In genomic region chr4:159013692-159014091, GRCh38 we compare ENCODE assay signal across 26 cellular contexts.
"Had no signal": no experiment of that assay in that cellular context is flagged by ENCODE, and none has a peak within 500 bp of the region (broad histone marks: within the 10 kb centered on the region; RNA-seq: fewer than 3 reads in every experiment).

No MANE protein-coding gene starts in this region.

- H3K27ac Mint-ChIP-seq: natural killer cell treated with Interleukin-12 subunit alpha and Interleukin-12 subunit beta and Interleukin-15 and Interleukin-18, amount 100 ng/mL, for 72 hours; stimulated activated naive CD8-positive, alpha-beta T cell treated with anti-CD3 and anti-CD28 coated beads, Interleukin-15, amount 100 ng/mL, for 72 hours had no signal

- H3K4me3 ChIP-seq: coronary artery, esophagus muscularis mucosa, gastroesophageal sphincter, heart left ventricle, left ventricle myocardium inferior, lower lobe of right lung, pancreas, smooth muscle cell, thyroid gland, vagina had no signal

- ATAC-seq: foreskin keratinocyte; gastroesophageal sphincter; heart left ventricle; left cardiac atrium; lower lobe of right lung; natural killer cell treated with Interleukin-12 subunit alpha and Interleukin-12 subunit beta and Interleukin-15 and Interleukin-18, amount 100 ng/mL, for 72 hours; pancreas; sciatic nerve; stimulated activated naive CD8-positive, alpha-beta T cell treated with anti-CD3 and anti-CD28 coated beads, Interleukin-15, amount 100 ng/mL, for 72 hours had no signal

- H3K27me3 Mint-ChIP-seq: stimulated activated naive CD8-positive, alpha-beta T cell treated with anti-CD3 and anti-CD28 coated beads, Interleukin-15, amount 100 ng/mL, for 72 hours had no signal

- DNase-seq: dermis blood vessel endothelial cell; effector memory CD4-positive, alpha-beta T cell; foreskin keratinocyte; heart left ventricle; hippocampal formation; left cardiac atrium; left ventricle myocardium inferior; lower lobe of right lung; pancreas; stimulated activated CD4-positive, alpha-beta T cell treated with anti-CD3 and anti-CD28 coated beads, Interleukin-12 subunit alpha, Interleukin-12 subunit beta, amount 100 ng/mL, for 4 hours; stimulated activated CD4-positive, alpha-beta T cell treated with anti-CD3 and anti-CD28 coated beads, Interleukin-1b, Interleukin-23, amount 100 ng/mL, for 48 hours; stimulated activated CD4-positive, alpha-beta T cell treated with anti-CD3 and anti-CD28 coated beads, Interleukin-4, amount 100 ng/mL, for 1 hour; stimulated activated CD8-positive, alpha-beta memory T cell treated with anti-CD3 and anti-CD28 coated beads, Interleukin-4, amount 100 ng/mL, for 48 hours; stimulated activated naive CD4-positive, alpha-beta T cell; stimulated activated naive CD8-positive, alpha-beta T cell treated with anti-CD3 and anti-CD28 coated beads, Interleukin-15, amount 100 ng/mL, for 72 hours; thyroid gland; trophoblast cell had no signal

- H3K9me3 ChIP-seq: esophagus muscularis mucosa, gastroesophageal sphincter, heart left ventricle, left ventricle myocardium inferior, lower lobe of right lung, neutrophil, pancreas, thyroid gland, vagina had no signal

- H3K4me1 ChIP-seq: foreskin keratinocyte had no signal

- H3K4me3 Mint-ChIP-seq: natural killer cell treated with Interleukin-12 subunit alpha and Interleukin-12 subunit beta and Interleukin-15 and Interleukin-18, amount 100 ng/mL, for 72 hours; neural crest cell; stimulated activated naive CD8-positive, alpha-beta T cell treated with anti-CD3 and anti-CD28 coated beads, Interleukin-15, amount 100 ng/mL, for 72 hours had no signal

- H3K9me3 Mint-ChIP-seq: natural killer cell treated with Interleukin-12 subunit alpha and Interleukin-12 subunit beta and Interleukin-15 and Interleukin-18, amount 100 ng/mL, for 72 hours; neural crest cell; stimulated activated naive CD8-positive, alpha-beta T cell treated with anti-CD3 and anti-CD28 coated beads, Interleukin-15, amount 100 ng/mL, for 72 hours had no signal

- H3K27me3 ChIP-seq: esophagus muscularis mucosa, foreskin keratinocyte, gastroesophageal sphincter, heart left ventricle, neutrophil, pancreas, thyroid gland, vagina had no signal

- H3K4me1 Mint-ChIP-seq: stimulated activated naive CD8-positive, alpha-beta T cell treated with anti-CD3 and anti-CD28 coated beads, Interleukin-15, amount 100 ng/mL, for 72 hours had no signal

- H3K27ac ChIP-seq: coronary artery, esophagus muscularis mucosa, foreskin keratinocyte, gastroesophageal sphincter, heart left ventricle, left ventricle myocardium inferior, lower lobe of right lung, neutrophil, pancreas, thyroid gland, vagina had no signal

- H3K36me3 ChIP-seq: esophagus muscularis mucosa, gastroesophageal sphincter, heart left ventricle, left ventricle myocardium inferior, lower lobe of right lung, neutrophil, pancreas, thyroid gland, vagina had no signal

- H3K36me3 Mint-ChIP-seq: natural killer cell treated with Interleukin-12 subunit alpha and Interleukin-12 subunit beta and Interleukin-15 and Interleukin-18, amount 100 ng/mL, for 72 hours had no signal
